Comparison of ENCODE assay signal across 1 cellular context in genomic region chr2:180604077-180604476, GRCh38.
TF ChIP-seq lines count a peak whose summit lies in the region.

No MANE protein-coding gene starts in this region.

TF ChIP-seq in Ishikawa, 13 proteins besides CTCF, POLR2A, EP300 and RAD21 (continued from another document):
- TF ChIP-seq FOXM1 (IDR thresholded peaks at IDR 0.05; ENCODE audit: borderline replicate concordance, low read depth) = no peak
- no peak for TF ChIP-seq REST (IDR thresholded peaks at IDR 0.05; ENCODE audit: low read depth)
- TF ChIP-seq TCF12 (IDR thresholded peaks at IDR 0.05; ENCODE audit: low read depth) = no peak
- TF ChIP-seq CEBPB (IDR thresholded peaks at IDR 0.05) = no peak
- TF ChIP-seq USF1 (IDR thresholded peaks at IDR 0.05) = no peak
- no peak for TF ChIP-seq YY1 (IDR thresholded peaks at IDR 0.05; ENCODE audit: low read depth)
- TF ChIP-seq NFIC (IDR thresholded peaks at IDR 0.05) = no peak
- TF ChIP-seq TEAD4 (IDR thresholded peaks at IDR 0.05) = no peak
